Comparison of ENCODE assay signal across 24 cellular contexts in genomic region chr14:106807493-106807892, GRCh38.
"Had no signal": no experiment of that assay in that cellular context is flagged by ENCODE, and none has a peak within 500 bp of the region (broad histone marks: within the 10 kb centered on the region; RNA-seq: fewer than 3 reads in every experiment).

No MANE protein-coding gene starts in this region.

- H3K4me1 ChIP-seq: colonic mucosa, esophagus squamous epithelium, foreskin keratinocyte, gastrocnemius medialis, gastroesophageal sphincter, heart left ventricle, heart right ventricle had no signal

- ATAC-seq: effector memory CD8-positive, alpha-beta T cell; esophagus mucosa; foreskin keratinocyte; gastrocnemius medialis; gastroesophageal sphincter; heart left ventricle; heart right ventricle had no signal

- H3K27ac Mint-ChIP-seq: dendritic cell treated with granulocyte-macrophage colony-stimulating factor and Interleukin-4, amounts not matched to agents 40 ng/mL and 50 ng/mL, for 4 days; effector memory CD8-positive, alpha-beta T cell; endodermal cell had no signal

- H3K27me3 ChIP-seq: colonic mucosa, foreskin keratinocyte, gastrocnemius medialis had no signal

- H3K36me3 ChIP-seq: colonic mucosa, esophagus squamous epithelium, gastrocnemius medialis, gastroesophageal sphincter, heart left ventricle, heart right ventricle had no signal

- H3K4me1 Mint-ChIP-seq: endodermal cell had no signal

- H3K9me3 Mint-ChIP-seq: dendritic cell treated with granulocyte-macrophage colony-stimulating factor and Interleukin-4, amounts not matched to agents 40 ng/mL and 50 ng/mL, for 4 days; effector memory CD8-positive, alpha-beta T cell had no signal

- H3K4me3 Mint-ChIP-seq: dendritic cell treated with granulocyte-macrophage colony-stimulating factor and Interleukin-4, amounts not matched to agents 40 ng/mL and 50 ng/mL, for 4 days; effector memory CD8-positive, alpha-beta T cell; endodermal cell had no signal

- DNase-seq: colonic mucosa; cortex of kidney; dermis blood vessel endothelial cell; dorsolateral prefrontal cortex; effector CD4-positive, alpha-beta T cell; effector CD8-positive, alpha-beta T cell; effector memory CD4-positive, alpha-beta T cell; effector memory CD8-positive, alpha-beta T cell; endodermal cell; erythroblast; esophagus squamous epithelium; foreskin fibroblast; foreskin keratinocyte; foreskin melanocyte; gastrocnemius medialis; glutamatergic neuron; head of caudate nucleus; heart left ventricle; heart right ventricle had no signal

- H3K27ac ChIP-seq: colonic mucosa, coronary artery, dorsolateral prefrontal cortex, epithelial cell of prostate, esophagus squamous epithelium, foreskin keratinocyte, gastrocnemius medialis, gastroesophageal sphincter, heart left ventricle, heart right ventricle had no signal

- H3K9me3 ChIP-seq: colonic mucosa, esophagus squamous epithelium, gastrocnemius medialis, gastroesophageal sphincter, heart left ventricle, heart right ventricle had no signal

- H3K4me3 ChIP-seq: colonic mucosa, coronary artery, dorsolateral prefrontal cortex, esophagus squamous epithelium, gastrocnemius medialis, gastroesophageal sphincter, heart left ventricle, heart right ventricle had no signal
